2 cellular contexts compared by ENCODE assay signal in genomic region chr14:64347748-64348147, GRCh38.
TF ChIP-seq lines count a peak whose summit lies in the region.

No MANE protein-coding gene starts in this region.

TF ChIP-seq in SK-N-SH, 30 proteins besides CTCF, POLR2A, EP300 and RAD21 (continued from another document):
- no peak for TF ChIP-seq IRF3 (IDR thresholded peaks at IDR 0.05; ENCODE audit: low read depth, low read length)
- TF ChIP-seq POLR2AphosphoS5 (IDR thresholded peaks at IDR 0.05; ENCODE audit: low read depth, low read length): no peak
- no peak for TF ChIP-seq MEF2A (IDR thresholded peaks at IDR 0.05; ENCODE audit: borderline replicate concordance, low read depth)
- no peak for TF ChIP-seq TAF1 (IDR thresholded peaks at IDR 0.05; ENCODE audit: borderline replicate concordance, low read depth, low read length)
- TF ChIP-seq ELF1 (IDR thresholded peaks at IDR 0.05): no peak
- no peak for TF ChIP-seq EZH2phosphoT487 (IDR thresholded peaks at IDR 0.05; ENCODE audit: borderline replicate concordance, low read depth)
- no peak for TF ChIP-seq MAX (IDR thresholded peaks at IDR 0.05; ENCODE audit: low read depth)
- TF ChIP-seq USF1 (IDR thresholded peaks at IDR 0.05; ENCODE audit: borderline replicate concordance, low read depth): no peak

TF ChIP-seq in SK-N-SH treated with all-trans-retinoic acid at 6 μM for 48 hours, 23 proteins besides CTCF, POLR2A, EP300 and RAD21 (continued from another document):
- TF ChIP-seq TSHZ2 (CRISPR knock-in tag; IDR thresholded peaks at IDR 0.05): no peak
- no peak for TF ChIP-seq ISL1 (CRISPR knock-in tag; IDR thresholded peaks at IDR 0.05)
- no peak for TF ChIP-seq POU6F1 (CRISPR knock-in tag; IDR thresholded peaks at IDR 0.05; ENCODE audit: borderline replicate concordance, low read depth)
- no peak for TF ChIP-seq SNAI2 (CRISPR knock-in tag; IDR thresholded peaks at IDR 0.05)
- TF ChIP-seq ESRRG (CRISPR knock-in tag; IDR thresholded peaks at IDR 0.05): no peak
- TF ChIP-seq CSRNP3 (CRISPR knock-in tag; IDR thresholded peaks at IDR 0.05): no peak
- TF ChIP-seq GLIS3 (CRISPR knock-in tag; IDR thresholded peaks at IDR 0.05): no peak
- TF ChIP-seq ZNF70 (CRISPR knock-in tag; IDR thresholded peaks at IDR 0.05): no peak
TF ChIP-seq in SK-N-SH treated with all-trans-retinoic acid at 6 μM for 48 hours: peak in this region for 0.
